ENCODE assay signal across 8 cellular contexts in genomic region chr13:110907951-110908898, GRCh38. TPM values are rescaled to one million over a fixed set of nuclear protein-coding genes. Genes with fewer than 3 reads are reported as not detected.
DNase-seq lines count a peak whose midpoint lies in the region; ATAC-seq and TF ChIP-seq lines count a peak whose summit lies in the region.

No MANE protein-coding gene starts in this region.

- H3K27me3 ChIP-seq in iPS-18a (ENCODE audit: control insufficient read depth, insufficient read depth, low read length) (no peaks in the 10 kb centered on the region), thoracic aorta (replicated peaks; ENCODE audit: insufficient read depth) (no peaks in the 10 kb centered on the region), MG63 (no peaks in the 10 kb centered on the region)

- peaks cover 57% of the 10 kb centered on the region for H3K36me3 ChIP-seq in iPS-18a (ENCODE audit: control insufficient read depth, low read depth, low read length)
- peaks cover 6% of the 10 kb centered on the region for H3K36me3 ChIP-seq in thoracic aorta
- peaks cover 74% of the 10 kb centered on the region for H3K36me3 ChIP-seq in MG63

- H3K27ac Mint-ChIP-seq in activated T-cell treated with anti-CD3 and anti-CD28 coated beads, Interleukin-2, amount 50 U/mL, for 24 hours: peak overlapping the region; percentile 64

- no peaks in the 10 kb centered on the region for H3K27me3 Mint-ChIP-seq in activated T-cell treated with anti-CD3 and anti-CD28 coated beads, Interleukin-2, amount 50 U/mL, for 24 hours

- in situ Hi-C loops in SK-MEL-5 (cut with HindIII; ENCODE audit: low pct_unique_long_range_greater_than_20kb, low sequenced_read_pairs): no loop called here

- peak overlapping the region; percentile 71 for H3K9ac ChIP-seq in iPS-18a (ENCODE audit: low read length)

- TF ChIP-seq CTCF in thoracic aorta (IDR thresholded peaks at IDR 0.05): no peak

- peak overlapping the region; percentile 44 for H3K4me3 ChIP-seq in iPS-18a (ENCODE audit: low read length)
- H3K4me3 ChIP-seq in thoracic aorta: no peak overlapping the region
- no peak overlapping the region for H3K4me3 ChIP-seq in MG63

- H3K27ac ChIP-seq in iPS-18a (ENCODE audit: low read length) (peak overlapping the region; percentile 90), thoracic aorta (peak overlapping the region; percentile 24 to 33)

- H3K36me3 Mint-ChIP-seq in activated T-cell treated with anti-CD3 and anti-CD28 coated beads, Interleukin-2, amount 50 U/mL, for 24 hours (ENCODE audit: low read depth): peaks cover 95% of the 10 kb centered on the region

- H3K4me1 Mint-ChIP-seq in activated T-cell treated with anti-CD3 and anti-CD28 coated beads, Interleukin-2, amount 50 U/mL, for 24 hours (ENCODE audit: low read depth): peaks cover 74% of the 10 kb centered on the region

- H3K4me1 ChIP-seq in iPS-18a (ENCODE audit: control insufficient read depth, low read depth, low read length) (peaks cover 59% of the 10 kb centered on the region), thoracic aorta (ENCODE audit: control insufficient read depth in 1 of 2, low read depth in 2 of 2) (peaks cover 23 to 69% of the 10 kb centered on the region in 2 donors)

- no peaks in the 10 kb centered on the region for H3K9me3 Mint-ChIP-seq in activated T-cell treated with anti-CD3 and anti-CD28 coated beads, Interleukin-2, amount 50 U/mL, for 24 hours

- no peaks in the 10 kb centered on the region for H3K9me3 ChIP-seq in iPS-18a (ENCODE audit: control insufficient read depth, low read depth, low read length)
- H3K9me3 ChIP-seq in thoracic aorta: no peaks in the 10 kb centered on the region
- no peaks in the 10 kb centered on the region for H3K9me3 ChIP-seq in MG63

- ATAC-seq in thoracic aorta (ENCODE audit: insufficient number of reproducible peaks, low FRiP score, low read depth): no peak

- H3K4me3 Mint-ChIP-seq in activated T-cell treated with anti-CD3 and anti-CD28 coated beads, Interleukin-2, amount 50 U/mL, for 24 hours: no peak overlapping the region

- DNase-seq in activated T-cell treated with anti-CD3 and anti-CD28 coated beads, Interleukin-2, amount 50 U/mL, for 24 hours: no peak
- DNase-seq in activated T-cell treated with anti-CD3 and anti-CD28 coated beads, Interleukin-2, amount 50 U/mL, for 48 hours: no peak
- peak; percentile 60 for DNase-seq in SK-MEL-5 (ENCODE audit: low read depth, low spot score)
- no peak for DNase-seq in thoracic aorta (ENCODE audit: low spot score)
- DNase-seq in MG63: no peak
- no peak for DNase-seq in EL
- no peak for DNase-seq in HCEC 1CT

RNA-seq across cellular contexts. Expression of gene ANKRD10, which starts 6.6 kb away (rescaled TPM):
- total RNA-seq in SK-MEL-5 (2014; rRNA removed; shearing (Covaris generic)): 71.0 and 71.1 TPM in 2 replicates
- 20.2 and 27.0 TPM in 2 replicates for polyA plus RNA-seq in SK-MEL-5 (2015; cell fraction: cytosol; rRNA removed)
- polyA plus RNA-seq in SK-MEL-5 (2015; cell fraction: nucleus; rRNA removed): 691 and 843 TPM in 2 replicates
- total RNA-seq in thoracic aorta: 100 to 1,000 TPM; 195 to 200 TPM
- total RNA-seq in MG63 (2014; rRNA removed; shearing (Covaris generic); ENCODE audit: low replicate concordance): 35.9 and 78.6 TPM in 2 replicates
